ENCODE assay signal across 8 cellular contexts in the genomic region with DNA sequence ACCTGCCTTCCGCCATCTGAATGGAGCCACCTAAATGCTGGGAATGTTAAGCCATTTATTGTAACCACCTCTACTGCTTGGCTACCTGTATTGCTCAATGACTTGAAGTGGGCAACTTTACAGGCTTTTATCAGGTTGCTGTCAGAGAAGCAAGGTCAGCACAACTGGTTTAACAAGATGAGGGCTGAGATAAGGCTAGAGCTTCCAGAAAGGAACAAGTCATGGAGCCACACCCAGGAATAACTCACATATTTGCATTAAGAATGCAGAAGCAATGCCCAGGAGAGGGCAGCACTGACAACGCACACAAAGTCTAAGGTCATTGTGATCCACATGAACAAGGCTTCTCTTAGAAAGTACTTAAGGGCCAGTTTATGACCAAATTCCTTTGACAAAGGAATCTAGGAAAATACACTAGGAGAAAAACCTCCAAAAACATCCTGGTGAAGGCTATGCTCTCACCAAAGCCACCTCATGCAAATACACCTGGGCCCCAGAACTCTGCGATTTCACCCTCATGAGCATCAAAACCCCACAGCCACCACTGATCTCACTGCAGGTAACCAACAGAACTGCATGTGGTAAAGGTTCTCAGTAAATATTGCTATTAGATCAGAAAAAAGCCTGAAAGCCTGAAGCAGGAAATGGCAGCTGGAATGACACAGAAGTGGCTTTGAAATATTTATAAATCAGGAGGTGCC. TPM values are rescaled to one million over a fixed set of nuclear protein-coding genes. Genes with fewer than 3 reads are reported as not detected.
DNase-seq lines count a peak whose midpoint lies in the region; TF ChIP-seq lines count a peak whose summit lies in the region.

No MANE protein-coding gene starts in this region.

- H3F3A ChIP-seq in Loucy (ENCODE audit: low read depth) = no peaks in the 10 kb centered on the region

- peak; percentile 59 for TF ChIP-seq CTCF in Loucy (conservative IDR thresholded peaks at IDR 0.05; ENCODE audit: low read length)
- peak; percentile 67 for TF ChIP-seq CTCF in progenitor cell of endocrine pancreas (IDR thresholded peaks at IDR 0.05; ENCODE audit: unreplicated experiment)

- H3K27me3 Mint-ChIP-seq in progenitor cell of endocrine pancreas = no peaks in the 10 kb centered on the region

- H3K4me3 Mint-ChIP-seq in progenitor cell of endocrine pancreas (ENCODE audit: low read depth) = no peak overlapping the region

- H3K9me2 ChIP-seq in Loucy (replicated peaks; ENCODE audit: low read depth, low read length) = no peaks in the 10 kb centered on the region

- H3K4me1 Mint-ChIP-seq in progenitor cell of endocrine pancreas (ENCODE audit: low read depth) = peaks cover 16% of the 10 kb centered on the region

- no peaks in the 10 kb centered on the region for H3K27me3 ChIP-seq in H7 (ENCODE audit: control insufficient read depth, insufficient read depth, low read length)
- no peaks in the 10 kb centered on the region for H3K27me3 ChIP-seq in Loucy (ENCODE audit: insufficient read depth, low read length, poor library complexity, severe bottlenecking)

- no peak overlapping the region for H2AFZ ChIP-seq in Loucy (ENCODE audit: low read length)

- peaks cover 10% of the 10 kb centered on the region for H3K36me3 Mint-ChIP-seq in progenitor cell of endocrine pancreas (ENCODE audit: insufficient read depth)

- H3K79me2 ChIP-seq in Loucy (ENCODE audit: insufficient read depth, low read length) = peaks cover 33% of the 10 kb centered on the region

- no peaks in the 10 kb centered on the region for H4K20me1 ChIP-seq in Loucy (ENCODE audit: insufficient read depth, low read length, poor library complexity, severe bottlenecking)

- no peaks in the 10 kb centered on the region for H3K9me3 ChIP-seq in Loucy (ENCODE audit: insufficient read depth, low read depth, low read length)

- H3K4me3 ChIP-seq in H7 (ENCODE audit: insufficient read depth, low read depth, low read length) = no peak overlapping the region
- H3K4me3 ChIP-seq in Loucy (ENCODE audit: low read length, poor library complexity, severe bottlenecking) = peak overlapping the region; percentile 31

- peak overlapping the region; percentile 46 for H3K4me2 ChIP-seq in Loucy (ENCODE audit: low read depth, low read length, poor library complexity, severe bottlenecking)

- peak overlapping the region; percentile 90 for H3K27ac Mint-ChIP-seq in progenitor cell of endocrine pancreas

- peak; percentile 25 for DNase-seq in activated T-cell treated with anti-CD3 and anti-CD28 coated beads, Interleukin-2, amount 50 U/mL, for 1 hour
- DNase-seq in activated T-cell treated with anti-CD3 and anti-CD28 coated beads for 4 hours (no peak), H7 (peak; percentile 56), foreskin melanocyte (peak; percentile 77), progenitor cell of endocrine pancreas (ENCODE audit: low spot score, unreplicated experiment) (peak; percentile 17), NCI-H1092 (lab: John Stamatoyannopoulos, UW) (no peak)
- DNase-seq in activated CD4-positive, alpha-beta T cell treated with anti-CD3 and anti-CD28 coated beads, Interleukin-2, amount 50 U/mL, for 1 hour = peak; percentile 18

- H3K9me3 Mint-ChIP-seq in progenitor cell of endocrine pancreas (ENCODE audit: low read depth) = peaks cover 7% of the 10 kb centered on the region

- H3K4me1 ChIP-seq in Loucy (ENCODE audit: insufficient read depth, low read length, poor library complexity, severe bottlenecking) = peaks cover 13% of the 10 kb centered on the region

- H3K36me3 ChIP-seq in H7 (replicated peaks; ENCODE audit: control insufficient read depth, insufficient read depth, low read length) (no peaks in the 10 kb centered on the region), Loucy (ENCODE audit: insufficient read depth, low read length) (no peaks in the 10 kb centered on the region)

- peak overlapping the region; percentile 48 for H3K9ac ChIP-seq in Loucy (ENCODE audit: low read depth, low read length, poor library complexity, severe bottlenecking)

RNA-seq across cellular contexts. Expression of gene STS, which starts 15.0 kb away (rescaled TPM):
- total RNA-seq in H7 (2014; rRNA removed; shearing (Covaris generic)) = 1.0 and 1.8 TPM in 2 replicates
- total RNA-seq in progenitor cell of endocrine pancreas = 7.6 and 7.8 TPM in 2 replicates

RNA-seq across cellular contexts. Expression of gene PUDP, which starts 15.5 kb away (rescaled TPM):
- total RNA-seq in H7 (2014; rRNA removed; shearing (Covaris generic)) = 30.5 and 32.4 TPM in 2 replicates
- 53.6 and 59.9 TPM in 2 replicates for total RNA-seq in progenitor cell of endocrine pancreas

Comparison
In these comparisons a context has a peak if more than half of its experiments do, and no peak if none do; other contexts are left out.
1. DNase-seq: peak in activated T-cell treated with anti-CD3 and anti-CD28 coated beads, Interleukin-2, amount 50 U/mL, for 1 hour (single experiment), H7 (single experiment), activated CD4-positive, alpha-beta T cell treated with anti-CD3 and anti-CD28 coated beads, Interleukin-2, amount 50 U/mL, for 1 hour (single experiment), foreskin melanocyte (single experiment) and progenitor cell of endocrine pancreas (single experiment); none in activated T-cell treated with anti-CD3 and anti-CD28 coated beads for 4 hours (single experiment) and NCI-H1092 (single experiment).